24 cellular contexts compared by ENCODE assay signal in the genomic region with DNA sequence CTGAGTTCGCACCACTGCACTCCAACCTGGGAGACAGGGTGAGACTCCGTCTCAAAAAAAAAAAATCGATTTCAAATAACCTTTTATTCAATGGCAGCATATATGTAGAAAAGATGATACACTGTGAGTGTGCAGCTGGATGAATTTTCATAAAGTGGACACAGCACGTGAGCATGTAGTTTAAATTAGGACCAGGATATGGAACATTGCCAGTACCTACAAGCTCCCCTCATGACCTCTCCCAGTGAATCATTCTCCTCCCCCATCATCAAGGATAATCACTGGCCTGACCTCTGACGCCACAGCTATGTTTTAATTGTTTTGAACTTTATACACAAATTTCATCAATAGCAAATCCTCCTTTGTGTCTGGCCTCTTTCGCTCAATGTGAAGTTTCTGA. TPM values are rescaled to one million over a fixed set of nuclear protein-coding genes. Genes with fewer than 3 reads are reported as not detected.
DNase-seq lines count a peak whose midpoint lies in the region; TF ChIP-seq lines count a peak whose summit lies in the region.
"Had no signal": no experiment of that assay in that cellular context is flagged by ENCODE, and none has a peak within 500 bp of the region (broad histone marks: within the 10 kb centered on the region; RNA-seq: fewer than 3 reads in every experiment).

No MANE protein-coding gene starts in this region.

- no peak for TF ChIP-seq EP300 in suprapubic skin (IDR thresholded peaks at IDR 0.05)

- no peak overlapping the region for H3K4me3 ChIP-seq in suprapubic skin
- H3K4me3 ChIP-seq: K562, Peyer's patch, SJCRH30 had no signal

- no peaks in the 10 kb centered on the region for H3K4me1 ChIP-seq in suprapubic skin
- H3K4me1 ChIP-seq: Peyer's patch, SJCRH30 had no signal

- no peak for TF ChIP-seq POLR2A in suprapubic skin (IDR thresholded peaks at IDR 0.05)

- peaks cover 4% of the 10 kb centered on the region for H3K9me3 ChIP-seq in suprapubic skin
- H3K9me3 ChIP-seq: Peyer's patch, SJCRH30 had no signal

- DNase-seq in AG08396 (ENCODE audit: low spot score) (peak; percentile 8), LHCN-M2 (ENCODE audit: low read depth) (peak; percentile 61), dermis microvascular lymphatic vessel endothelial cell (ENCODE audit: low read depth in 2 of 2) (peak; percentile 61 to 69), lung microvascular endothelial cell (ENCODE audit: low read depth in 2 of 2) (peak; percentile 16 to 57), suprapubic skin (ENCODE audit: low spot score in 2 of 2) (no peak), AG08395 (ENCODE audit: low spot score) (no peak), inferior parietal cortex (ENCODE audit: extremely low spot score) (no peak)
- DNase-seq in activated effector memory CD4-positive, alpha-beta T cell treated with anti-CD3 and anti-CD28 coated beads, Interleukin-2, amount 50 U/mL, for 16 hours, result no peak
- DNase-seq: ACHN; AML-193; Calu3; CD8-positive, alpha-beta memory T cell; DMS153; NCI-H1092 treated with DMSO at 0.1 percent for 48 hours; NCI-H1436 treated with DMSO at 0.1 percent for 48 hours; NCI-H1930; NCI-H2227 treated with DMSO at 0.1 percent for 48 hours; NCI-H510A; NCI-H82; Peyer's patch; SJCRH30 had no signal

- no peaks in the 10 kb centered on the region for H3K27me3 ChIP-seq in suprapubic skin
- H3K27me3 ChIP-seq: Peyer's patch, SJCRH30 had no signal

- H3K36me3 ChIP-seq in suprapubic skin, result no peaks in the 10 kb centered on the region
- H3K36me3 ChIP-seq: Peyer's patch, SJCRH30 had no signal

- no peak overlapping the region for H3K27ac ChIP-seq in suprapubic skin
- H3K27ac ChIP-seq: 22Rv1, C4-2B, Peyer's patch, SJCRH30 had no signal

- TF ChIP-seq CTCF in suprapubic skin (IDR thresholded peaks at IDR 0.05), result no peak

- 84% methylated on average over 6 of the region's 6 CpGs for WGBS in suprapubic skin

RNA-seq across cellular contexts. Expression of gene HDAC2, which starts 53.8 kb away (rescaled TPM):
- total RNA-seq in LHCN-M2 (2014; rRNA removed), result 76.8 and 119 TPM in 2 replicates
- polyA plus RNA-seq in LHCN-M2 (2012), result 131 TPM
- 58.5 and 81.4 TPM in 2 replicates for total RNA-seq in dermis microvascular lymphatic vessel endothelial cell
- total RNA-seq in lung microvascular endothelial cell, result 40.3 and 48.0 TPM in 2 replicates
- 10 to 100 TPM; 36.1 to 73.9 (median 46.9) TPM for total RNA-seq in suprapubic skin

Comparison
In these comparisons a context has a peak if more than half of its experiments do, and no peak if none do; other contexts are left out.
1. DNase-seq: peak in AG08396 (single experiment), LHCN-M2 (single experiment), dermis microvascular lymphatic vessel endothelial cell (2 of 2) and lung microvascular endothelial cell (2 of 2); none in suprapubic skin (0 of 2), activated effector memory CD4-positive, alpha-beta T cell treated with anti-CD3 and anti-CD28 coated beads, Interleukin-2, amount 50 U/mL, for 16 hours (single experiment), AG08395 (single experiment) and inferior parietal cortex (single experiment).